ENCODE assay signal across 21 cellular contexts in genomic region chr11:87840786-87841185, GRCh38.
DNase-seq lines count a peak whose midpoint lies in the region; ATAC-seq, FAIRE-seq and TF ChIP-seq lines count a peak whose summit lies in the region.
"Had no signal": no experiment of that assay in that cellular context is flagged by ENCODE, and none has a peak within 500 bp of the region (broad histone marks: within the 10 kb centered on the region; RNA-seq: fewer than 3 reads in every experiment).

No MANE protein-coding gene starts in this region.

- H3K4me3 ChIP-seq in PC-3 (ENCODE audit: low read length) (no peak overlapping the region), bronchial epithelial cell (ENCODE audit: low read depth, low read length) (no peak overlapping the region)
- H3K4me3 ChIP-seq: K562, MG63 had no signal

- peak; percentile 34 for DNase-seq in PC-3
- DNase-seq in bronchial epithelial cell (ENCODE audit: low read depth), result peak; percentile 39
- DNase-seq in kidney tubule cell (ENCODE audit: low spot score), result peak; percentile 50
- DNase-seq in urothelium cell line (ENCODE audit: low spot score), result peak; percentile 13
- DNase-seq in NK-92 treated with Interleukin-12 subunit alpha and Interleukin-12 subunit beta, amount 100 ng/mL, for 24 hours (lab: John Stamatoyannopoulos, UW), result no peak
- DNase-seq in T-helper 1 cell, result no peak
- DNase-seq: C1 segment of cervical spinal cord; CD4-positive, alpha-beta memory T cell; COR-L47; DMS53; Kasumi-1; MG63; NCI-H1105 treated with DMSO at 0.1 percent for 48 hours; NCI-H2029; NCI-H446 treated with DMSO at 0.1 percent for 48 hours; NCI-H526 had no signal

- no peak overlapping the region for H3K27ac ChIP-seq in PC-3 (ENCODE audit: low read length)

- no peak for TF ChIP-seq CTCF in PC-3 (conservative IDR thresholded peaks at IDR 0.05; ENCODE audit: low read depth, low read length)
- no peak for TF ChIP-seq CTCF in bronchial epithelial cell (IDR thresholded peaks at IDR 0.05; ENCODE audit: insufficient read depth, low read length, severe bottlenecking)

- H3K4me1 ChIP-seq in PC-3 (ENCODE audit: insufficient read depth, low read length), result no peaks in the 10 kb centered on the region

- H3K4me2 ChIP-seq in PC-3 (ENCODE audit: low read length), result no peak overlapping the region

- no peaks in the 10 kb centered on the region for H3K79me2 ChIP-seq in PC-3 (ENCODE audit: low read length)

- POLR2A ChIA-PET in PC-3 (lab: Charles Lee; ENCODE audit: unreplicated experiment), result no interaction called here

- BruUV-seq in PC-3 (replicated peaks; lab: Mats Ljungman, UMichigan), result no TSS peak

- H2AFZ ChIP-seq in PC-3 (ENCODE audit: low read length), result no peak overlapping the region

- H3K9ac ChIP-seq in PC-3 (ENCODE audit: low read length), result no peak overlapping the region

- CTCF ChIA-PET in PC-3 (lab: Charles Lee), result no interaction called here

- 0 out of 2 replicates have a peak, but pooled peaks cover 3% of the 10 kb centered on the region for H3K9me2 ChIP-seq in PC-3 (replicated peaks; ENCODE audit: low read length)

- no peaks in the 10 kb centered on the region for H3K27me3 ChIP-seq in PC-3 (ENCODE audit: low read length)
- no peaks in the 10 kb centered on the region for H3K27me3 ChIP-seq in bronchial epithelial cell (ENCODE audit: control insufficient read depth, insufficient read depth, low read length)
- H3K27me3 ChIP-seq: MG63 had no signal

- intact Hi-C loops in PC-3 (cut with micrococcal nuclease), result no loop called here

- no peaks in the 10 kb centered on the region for H4K20me1 ChIP-seq in PC-3 (ENCODE audit: low read length)

- ATAC-seq in PC-3, result no peak
- no peak for ATAC-seq in GM19023 (IDR thresholded peaks at IDR 0.05; ENCODE audit: unreplicated experiment)
- ATAC-seq: K562, SK-N-SH treated with all-trans-retinoic acid at 6 μM for 48 hours had no signal

- no peaks in the 10 kb centered on the region for H3F3A ChIP-seq in PC-3 (ENCODE audit: low read length, unreplicated experiment)

- H3K9me3 ChIP-seq in PC-3 (ENCODE audit: low read length), result peaks cover 4% of the 10 kb centered on the region; the same call in 1 of the 2 replicates
- H3K9me3 ChIP-seq: MG63 had no signal

- FAIRE-seq in bronchial epithelial cell (lab: Jason Lieb, UNC), result no peak
- FAIRE-seq in urothelium cell line (lab: Jason Lieb, UNC), result no peak
- FAIRE-seq: HTR-8/SVneo, K562, RCC 7860 had no signal

- H3K36me3 ChIP-seq in PC-3 (ENCODE audit: low read depth, low read length) (no peaks in the 10 kb centered on the region), bronchial epithelial cell (ENCODE audit: control insufficient read depth, insufficient read depth, low read length) (no peaks in the 10 kb centered on the region)
- H3K36me3 ChIP-seq: MG63 had no signal

Comparison
In these comparisons a context has a peak if more than half of its experiments do, and no peak if none do; other contexts are left out.
1. DNase-seq: peak in PC-3 (single experiment), bronchial epithelial cell (single experiment), kidney tubule cell (single experiment) and urothelium cell line (single experiment); none in NK-92 treated with Interleukin-12 subunit alpha and Interleukin-12 subunit beta, amount 100 ng/mL, for 24 hours (single experiment) and T-helper 1 cell (0 of 5).